In genomic region chr14:62156052-62156451, GRCh38 we compare ENCODE assay signal across 26 cellular contexts.
"Had no signal": no experiment of that assay in that cellular context is flagged by ENCODE, and none has a peak within 500 bp of the region (broad histone marks: within the 10 kb centered on the region; RNA-seq: fewer than 3 reads in every experiment).

No MANE protein-coding gene starts in this region.

- ATAC-seq: stimulated activated effector memory CD8-positive, alpha-beta T cell treated with anti-CD3 and anti-CD28 coated beads, Interleukin-12 subunit alpha, Interleukin-12 subunit beta, amount 100 ng/mL, for 72 hours; stimulated activated memory B cell treated with anti-CD40 and anti-IgM and Interleukin-4, amounts not matched to agents 10 μg/mL and 1 μg/mL and 100 μg/mL, for 72 hours; stimulated activated naive B cell treated with anti-CD40 and anti-IgM and Interleukin-4, amounts not matched to agents 10 μg/mL and 1 μg/mL and 100 μg/mL, for 72 hours; stimulated activated naive CD8-positive, alpha-beta T cell treated with anti-CD3 and anti-CD28 coated beads, Interleukin-15, amount 100 ng/mL, for 72 hours; stimulated activated naive CD8-positive, alpha-beta T cell treated with anti-CD3 and anti-CD28 coated beads, Interleukin-15, Interleukin-2, amounts not matched to agents 100 U/mL and 50 U/mL, for 24 hours; upper lobe of right lung had no signal

- H3K27ac ChIP-seq: stomach, suprapubic skin, testis, thoracic aorta, thyroid gland, tibial artery, tibial nerve, transverse colon, upper lobe of left lung, upper lobe of right lung, uterus, vagina had no signal

- H3K4me1 ChIP-seq: stomach, suprapubic skin, testis, thyroid gland, tibial artery, tibial nerve, transverse colon, upper lobe of left lung, upper lobe of right lung, uterus, vagina had no signal

- H3K9me3 ChIP-seq: stomach, suprapubic skin, testis, thoracic aorta, thyroid gland, tibial artery, tibial nerve, transverse colon, upper lobe of left lung, upper lobe of right lung, uterus, vagina had no signal

- H3K27me3 ChIP-seq: testis, thyroid gland, tibial artery, tibial nerve, transverse colon, upper lobe of left lung, upper lobe of right lung, uterus, vagina had no signal

- H3K36me3 ChIP-seq: stomach, suprapubic skin, thoracic aorta, thyroid gland, tibial artery, tibial nerve, transverse colon, upper lobe of left lung, upper lobe of right lung, uterus, vagina had no signal

- H3K4me3 ChIP-seq: stomach, suprapubic skin, testis, thoracic aorta, thyroid gland, tibial artery, tibial nerve, transverse colon, upper lobe of left lung, upper lobe of right lung, uterus, vagina had no signal

- DNase-seq: stimulated activated CD4-positive, alpha-beta T cell treated with anti-CD3 and anti-CD28 coated beads, Interleukin-2, amount 100 ng/mL, for 48 hours; stimulated activated CD4-positive, alpha-beta T cell treated with anti-CD3 and anti-CD28 coated beads, Interleukin-4, amount 100 ng/mL, for 1 hour; stimulated activated CD4-positive, alpha-beta T cell treated with anti-CD3 and anti-CD28 coated beads, Interleukin-4, amount 100 ng/mL, for 24 hours; stimulated activated CD4-positive, alpha-beta T cell treated with anti-CD3 and anti-CD28 coated beads, Interleukin-4, amount 100 ng/mL, for 4 hours; stimulated activated CD8-positive, alpha-beta memory T cell treated with anti-CD3 and anti-CD28 coated beads, Interleukin-4, amount 100 ng/mL, for 48 hours; stimulated activated naive B cell treated with anti-CD40 and anti-IgM and Interleukin-4, amounts not matched to agents 10 μg/mL and 1 μg/mL and 100 μg/mL, for 72 hours; stimulated activated naive CD4-positive, alpha-beta T cell; stimulated activated naive CD4-positive, alpha-beta T cell treated with Interleukin-2 at 50 U/mL for 16 hours; stimulated activated naive CD8-positive, alpha-beta T cell treated with anti-CD3 and anti-CD28 coated beads, Interleukin-15, amount 100 ng/mL, for 72 hours; stimulated activated naive CD8-positive, alpha-beta T cell treated with anti-CD3 and anti-CD28 coated beads, Interleukin-15, Interleukin-2, amounts not matched to agents 100 U/mL and 50 U/mL, for 24 hours; stomach; substantia nigra; testis; thyroid gland; tibial artery; transverse colon; trophoblast cell; upper lobe of right lung; uterus had no signal
